8 cellular contexts compared by ENCODE assay signal in the genomic region with DNA sequence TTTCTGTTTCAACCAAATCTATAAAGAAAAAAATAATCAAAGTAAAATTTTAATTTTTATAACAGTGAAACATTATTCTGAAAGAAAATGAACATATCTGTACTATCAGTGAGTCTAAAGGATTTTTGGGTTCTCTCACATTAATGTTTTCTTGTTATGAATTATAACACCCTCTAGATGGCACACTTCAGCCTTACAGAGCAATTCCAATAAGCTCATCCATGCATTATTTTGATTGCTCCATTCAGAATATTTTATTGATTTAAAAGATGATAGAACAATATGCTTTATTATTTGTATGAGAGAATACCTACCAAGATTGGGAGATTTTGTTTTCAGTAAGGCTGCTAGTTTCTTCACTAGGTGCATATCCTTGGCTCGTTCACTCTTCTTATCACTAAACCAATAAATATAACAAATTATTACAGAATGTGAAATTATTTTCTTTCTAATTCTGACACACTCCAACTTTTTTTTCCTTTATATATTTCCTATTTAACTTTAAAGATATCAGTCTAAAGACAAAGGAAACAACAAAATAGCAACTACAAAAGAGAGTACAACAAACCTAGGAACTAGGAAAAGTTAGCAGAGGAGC.
A peak's percentile ranks its signal among the peaks of the same experiment; 100 is the strongest.
DNase-seq lines count a peak whose midpoint lies in the region; ATAC-seq, FAIRE-seq and TF ChIP-seq lines count a peak whose summit lies in the region.

No MANE protein-coding gene starts in this region.

- no peak for FAIRE-seq in A549 (lab: Jason Lieb, UNC)

- TF ChIP-seq EP300 in A549 (IDR thresholded peaks at IDR 0.05): no peak

- H3K27ac ChIP-seq in A549: no peak overlapping the region
- H3K27ac ChIP-seq in tibial artery: no peak overlapping the region

- CTCF ChIA-PET in A549 (lab: Yijun Ruan, JAX): interaction anchor here (0.6 to 2.3 kb wide), 14 partner anchors 9 to 596 kb away, joined by 3 to 8 read pairs (median 4); no protein-coding TSS in a partner anchor

- H3K4me2 ChIP-seq in A549: no peak overlapping the region

- intact Hi-C loops in tibial artery (cut with DNase I; ENCODE audit: low total_unique reads): no loop called here

- no peak for TF ChIP-seq POLR2A in A549 (IDR thresholded peaks at IDR 0.05; ENCODE audit: low read length)

- WGBS in A549 (ENCODE audit: missing lambda C conversion rate): 87% methylated on average over 1 of the region's 1 CpG

- peak in 1 of 2 experiments; percentile 76; a peak in 2 of 6 replicates for ATAC-seq in A549

- TF ChIP-seq CTCF in A549 (IDR thresholded peaks at IDR 0.05) (peak; percentile 75), GM12872 (IDR thresholded peaks at IDR 0.05; ENCODE audit: insufficient read depth, low read depth, low read length) (peak; percentile 35; the same call in 2 of the 3 replicates), tibial artery (IDR thresholded peaks at IDR 0.05) (peak in 1 of 2 experiments; percentile 34)

- TF ChIP-seq RAD21 in A549 (conservative IDR thresholded peaks at IDR 0.05 in 1 of 2, IDR thresholded peaks at IDR 0.05 in 1 of 2): peak; percentile 61 to 66

- POLR2A ChIA-PET in A549 (lab: Yijun Ruan, JAX): no interaction called here

- peaks cover 33 to 83% (median 42%) of the 10 kb centered on the region in 3 donors for H3K36me3 ChIP-seq in tibial artery

- H3K4me1 ChIP-seq in A549 (no peaks in the 10 kb centered on the region), tibial artery (no peaks in the 10 kb centered on the region)

- H3K27me3 ChIP-seq in tibial artery: no peaks in the 10 kb centered on the region

- DNase-seq in A549 (ENCODE audit: low read depth in 1 of 2, low spot score in 1 of 2) (peak; percentile 33 to 39), NCI-H1694 treated with DMSO at 0.1 percent for 48 hours (lab: John Stamatoyannopoulos, UW) (peak; percentile 69), astrocyte of the hippocampus (ENCODE audit: low read depth, low spot score) (peak; percentile 26), midbrain (lab: John Stamatoyannopoulos, UW) (peak; percentile 49), tibial artery (no peak)
- no peak for DNase-seq in activated T-cell treated with anti-CD3 and anti-CD28 coated beads, Interleukin-2, amount 50 U/mL, for 1 hour
- no peak for DNase-seq in effector CD4-positive, alpha-beta T cell

- H3K4me3 ChIP-seq in A549: no peak overlapping the region
- H3K4me3 ChIP-seq in tibial artery: no peak overlapping the region

- no peaks in the 10 kb centered on the region for H3K9me3 ChIP-seq in A549
- no peaks in the 10 kb centered on the region for H3K9me3 ChIP-seq in tibial artery

TF ChIP-seq in A549, 52 proteins besides CTCF, POLR2A, EP300 and RAD21:
- peak; percentile 52 for TF ChIP-seq SMC3 (IDR thresholded peaks at IDR 0.05)
- TF ChIP-seq RARB (CRISPR knock-in tag; IDR thresholded peaks at IDR 0.05): no peak

Comparison
In these comparisons a context has a peak if more than half of its experiments do, and no peak if none do; other contexts are left out.
1. DNase-seq: peak in A549 (2 of 2), NCI-H1694 treated with DMSO at 0.1 percent for 48 hours (single experiment), astrocyte of the hippocampus (single experiment) and midbrain (single experiment); none in activated T-cell treated with anti-CD3 and anti-CD28 coated beads, Interleukin-2, amount 50 U/mL, for 1 hour (single experiment), tibial artery (0 of 2) and effector CD4-positive, alpha-beta T cell (single experiment).